ENCODE assay signal across 8 cellular contexts in the genomic region with DNA sequence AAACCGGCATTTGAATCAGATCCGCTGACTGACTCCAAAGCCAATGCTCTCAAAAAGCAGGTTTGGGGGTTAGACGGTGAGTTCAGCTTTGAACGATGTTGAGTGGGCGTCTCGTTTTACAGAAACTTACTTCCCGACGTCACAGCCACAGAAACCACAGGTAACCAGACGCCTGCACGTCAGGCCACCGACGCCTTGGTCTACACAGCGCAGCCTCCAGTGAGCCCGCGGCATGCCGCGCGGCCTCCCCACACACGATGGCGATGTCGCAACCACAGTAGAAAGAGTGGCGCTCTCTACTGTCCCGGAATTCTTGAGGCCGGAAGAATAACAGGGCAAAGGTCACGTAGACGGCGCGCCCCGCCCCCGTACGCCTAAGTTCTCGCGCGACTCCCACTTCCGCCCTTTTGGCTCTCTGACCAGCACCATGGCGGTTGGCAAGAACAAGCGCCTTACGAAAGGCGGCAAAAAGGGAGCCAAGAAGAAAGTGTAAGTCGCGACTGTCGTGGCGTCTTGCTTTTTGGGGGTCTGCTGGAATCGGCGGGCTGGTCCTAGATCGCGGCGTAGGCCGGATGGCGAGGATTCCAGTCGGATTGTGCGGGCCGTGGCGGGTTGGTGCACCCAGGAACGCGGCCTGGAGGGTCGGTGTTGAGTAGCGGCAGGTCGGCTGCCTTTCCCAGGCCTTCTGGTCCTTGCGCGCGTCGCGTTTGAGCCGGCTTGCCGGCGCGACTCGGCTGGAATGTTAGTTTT. TPM values are rescaled to one million over a fixed set of nuclear protein-coding genes. Genes with fewer than 3 reads are reported as not detected.
DNase-seq lines count a peak whose midpoint lies in the region; ATAC-seq and TF ChIP-seq lines count a peak whose summit lies in the region.

A gene (plus strand): TSS at position 403 of the 750 bp plus-strand sequence. CDS start 25 bp downstream, at position 428.

- DNase-seq in NCI-H1417 (lab: John Stamatoyannopoulos, UW): peak; percentile 94 to 99 (median 97)
- peak; percentile 93 for DNase-seq in SW480 (ENCODE audit: low spot score)
- peak; percentile 99 for DNase-seq in adipocyte (ENCODE audit: low read depth)
- DNase-seq in cardiac septum (ENCODE audit: low spot score): peak; percentile 97
- peak; percentile 91 to 99 (median 96) for DNase-seq in posterior cingulate gyrus
- DNase-seq in upper lobe of right lung: peak; percentile 97

- H3K4me3 ChIP-seq in adipocyte (ENCODE audit: low read length) (peak within 1 kb of the TSS; percentile 92), upper lobe of right lung (peak within 1 kb of the TSS; percentile 94)

- H3K36me3 ChIP-seq in adipocyte (ENCODE audit: control insufficient read depth, insufficient read depth, low read length, severe bottlenecking) (peaks cover 34% of the 10 kb centered on the region), upper lobe of right lung (peaks cover 41% of the 10 kb centered on the region)

- peak; percentile 96 for ATAC-seq in HG02759 (IDR thresholded peaks at IDR 0.05; ENCODE audit: unreplicated experiment)
- peak; percentile 99 for ATAC-seq in upper lobe of right lung

- intact Hi-C loops in cardiac septum (cut with DNase I): loop anchor here (1.0 kb wide), 1 partner anchor 84 kb away; a partner anchor contains a TSS
- intact Hi-C loops in posterior cingulate gyrus (cut with DNase I): loop anchor here (2.0 kb wide), 1 partner anchor 83 kb away; no protein-coding TSS in a partner anchor
- intact Hi-C loops in upper lobe of right lung (cut with DNase I): no loop called here

- H3K27ac ChIP-seq in upper lobe of right lung: peak within 1 kb of the TSS; percentile 94

- H3K4me1 ChIP-seq in adipocyte (ENCODE audit: control insufficient read depth, insufficient read depth, low read length): peaks cover 20% of the 10 kb centered on the region
- peaks cover 24% of the 10 kb centered on the region for H3K4me1 ChIP-seq in upper lobe of right lung

- H3K27me3 ChIP-seq in adipocyte (replicated peaks; ENCODE audit: control insufficient read depth, insufficient read depth, low read length) (no peaks in the 10 kb centered on the region), upper lobe of right lung (no peaks in the 10 kb centered on the region)

- peak within 1 kb of the TSS; percentile 98 for H3K9ac ChIP-seq in adipocyte (ENCODE audit: low read length)

- peak; percentile 91 for TF ChIP-seq CTCF in GM12872 (IDR thresholded peaks at IDR 0.05; ENCODE audit: insufficient read depth, low read depth, low read length)
- TF ChIP-seq CTCF in upper lobe of right lung (IDR thresholded peaks at IDR 0.05): peak; percentile 81

- H3K9me3 ChIP-seq in adipocyte (ENCODE audit: control insufficient read depth, low read length): no peaks in the 10 kb centered on the region
- no peaks in the 10 kb centered on the region for H3K9me3 ChIP-seq in upper lobe of right lung

RNA-seq across cellular contexts. Expression of the gene that starts here (rescaled TPM):
- total RNA-seq in cardiac septum (807 TPM), upper lobe of right lung (1,406 TPM)

Comparison
In these comparisons a context has a peak if more than half of its experiments do, and no peak if none do; other contexts are left out.
1. Peak in every context shown above with its lines: DNase-seq, ATAC-seq, H3K4me3 ChIP-seq and H3K27ac ChIP-seq.